ENCODE assay signal across 2 cellular contexts in genomic region chr19:41217741-41218140, GRCh38.
TF ChIP-seq lines count a peak whose summit lies in the region.

No MANE protein-coding gene starts in this region.

TF ChIP-seq in A549, 52 proteins besides CTCF, POLR2A, EP300 and RAD21:
- TF ChIP-seq CBX2 (IDR thresholded peaks at IDR 0.05; ENCODE audit: borderline replicate concordance, low read depth), result no peak
- TF ChIP-seq ELK1 (IDR thresholded peaks at IDR 0.05; ENCODE audit: low read depth, low read length), result no peak
- TF ChIP-seq ZFP36 (IDR thresholded peaks at IDR 0.05; ENCODE audit: borderline replicate concordance, partially characterized antibody), result no peak
- TF ChIP-seq HEYL (CRISPR knock-in tag; IDR thresholded peaks at IDR 0.05), result no peak
- TF ChIP-seq CBX8 (IDR thresholded peaks at IDR 0.05), result no peak
- TF ChIP-seq ATOH8 (CRISPR knock-in tag; IDR thresholded peaks at IDR 0.05; ENCODE audit: low read depth), result no peak
- no peak for TF ChIP-seq ZC3H11A (IDR thresholded peaks at IDR 0.05)
- TF ChIP-seq HES2 (IDR thresholded peaks at IDR 0.05), result no peak
- no peak for TF ChIP-seq MYC (IDR thresholded peaks at IDR 0.05; ENCODE audit: borderline replicate concordance, low read length)
- no peak for TF ChIP-seq POLR2AphosphoS2 (conservative IDR thresholded peaks at IDR 0.05; ENCODE audit: low read length)
- TF ChIP-seq ESRRA (IDR thresholded peaks at IDR 0.05; ENCODE audit: borderline replicate concordance, low read length), result no peak
- no peak for TF ChIP-seq HOXA7 (CRISPR knock-in tag; IDR thresholded peaks at IDR 0.05)
- TF ChIP-seq EHMT2 (IDR thresholded peaks at IDR 0.05; ENCODE audit: low read depth), result no peak
- no peak for TF ChIP-seq NFE2L2 (conservative IDR thresholded peaks at IDR 0.05; ENCODE audit: low read length)
- no peak for TF ChIP-seq PBX3 (IDR thresholded peaks at IDR 0.05)
- TF ChIP-seq E2F6 (IDR thresholded peaks at IDR 0.05; ENCODE audit: borderline replicate concordance, low read depth), result no peak

TF ChIP-seq in WTC11, 78 proteins besides CTCF, POLR2A, EP300 and RAD21:
- TF ChIP-seq ZNF416 (CRISPR knock-in tag; IDR thresholded peaks at IDR 0.05) (no peak), ERG (CRISPR knock-in tag; IDR thresholded peaks at IDR 0.05) (no peak), AR (CRISPR knock-in tag; IDR thresholded peaks at IDR 0.05) (no peak), ZNF512 (CRISPR knock-in tag; IDR thresholded peaks at IDR 0.05; ENCODE audit: borderline replicate concordance) (no peak), RORB (CRISPR knock-in tag; IDR thresholded peaks at IDR 0.05) (no peak), CREM (CRISPR knock-in tag; IDR thresholded peaks at IDR 0.05) (no peak), NR1H2 (CRISPR knock-in tag; IDR thresholded peaks at IDR 0.05) (no peak), ATF1 (CRISPR knock-in tag; IDR thresholded peaks at IDR 0.05) (no peak), ZNF281 (CRISPR knock-in tag; IDR thresholded peaks at IDR 0.05) (no peak)
